In genomic region chr1:87224209-87224608, GRCh38 we compare ENCODE assay signal across 13 cellular contexts.
DNase-seq lines count a peak whose midpoint lies in the region; ATAC-seq, FAIRE-seq and TF ChIP-seq lines count a peak whose summit lies in the region.
"Had no signal": no experiment of that assay in that cellular context is flagged by ENCODE, and none has a peak within 500 bp of the region (broad histone marks: within the 10 kb centered on the region; RNA-seq: fewer than 3 reads in every experiment).

No MANE protein-coding gene starts in this region.

- FAIRE-seq in urothelium cell line (lab: Jason Lieb, UNC): peak; percentile 77

- H3K36me3 Mint-ChIP-seq in activated naive CD8-positive, alpha-beta T cell treated with anti-CD3 and anti-CD28 coated beads, Interleukin-2, amount 50 U/mL, for 24 hours (ENCODE audit: low read depth): no peaks in the 10 kb centered on the region
- H3K36me3 Mint-ChIP-seq in activated naive CD8-positive, alpha-beta T cell treated with anti-CD3 and anti-CD28 coated beads for 36 hours: no peaks in the 10 kb centered on the region
- H3K36me3 Mint-ChIP-seq: memory B cell had no signal

- H3K27me3 Mint-ChIP-seq in activated naive CD8-positive, alpha-beta T cell treated with anti-CD3 and anti-CD28 coated beads, Interleukin-2, amount 50 U/mL, for 24 hours: no peaks in the 10 kb centered on the region
- peaks cover 4% of the 10 kb centered on the region for H3K27me3 Mint-ChIP-seq in activated naive CD8-positive, alpha-beta T cell treated with anti-CD3 and anti-CD28 coated beads for 36 hours
- H3K27me3 Mint-ChIP-seq: CD4-positive, alpha-beta T cell; memory B cell had no signal

- DNase-seq in activated naive CD8-positive, alpha-beta T cell treated with anti-CD3 and anti-CD28 coated beads, Interleukin-2, amount 50 U/mL, for 24 hours: no peak
- DNase-seq in activated naive CD8-positive, alpha-beta T cell treated with anti-CD3 and anti-CD28 coated beads for 36 hours: no peak
- peak; percentile 74 for DNase-seq in RWPE1 (ENCODE audit: low spot score)
- peak; percentile 89 for DNase-seq in fibroblast of villous mesenchyme (ENCODE audit: low read depth)
- peak; percentile 48 for DNase-seq in urothelium cell line (ENCODE audit: low spot score)
- no peak for DNase-seq in cardiac septum (ENCODE audit: low spot score)
- DNase-seq: CD4-positive, alpha-beta T cell; effector memory CD4-positive, alpha-beta T cell; NCI-H1417; transverse colon had no signal

- ATAC-seq in activated naive CD8-positive, alpha-beta T cell treated with anti-CD3 and anti-CD28 coated beads, Interleukin-2, amount 50 U/mL, for 24 hours: peak; percentile 78
- no peak for ATAC-seq in GM18868 (IDR thresholded peaks at IDR 0.05; ENCODE audit: unreplicated experiment)
- ATAC-seq in GM19455 (IDR thresholded peaks at IDR 0.05; ENCODE audit: unreplicated experiment): no peak

- peaks cover 10% of the 10 kb centered on the region for H3K9me3 Mint-ChIP-seq in activated naive CD8-positive, alpha-beta T cell treated with anti-CD3 and anti-CD28 coated beads, Interleukin-2, amount 50 U/mL, for 24 hours
- H3K9me3 Mint-ChIP-seq in activated naive CD8-positive, alpha-beta T cell treated with anti-CD3 and anti-CD28 coated beads for 36 hours: peaks cover 2% of the 10 kb centered on the region
- H3K9me3 Mint-ChIP-seq: CD4-positive, alpha-beta T cell; memory B cell had no signal

- no peak overlapping the region for H3K27ac Mint-ChIP-seq in activated naive CD8-positive, alpha-beta T cell treated with anti-CD3 and anti-CD28 coated beads, Interleukin-2, amount 50 U/mL, for 24 hours
- H3K27ac Mint-ChIP-seq in activated naive CD8-positive, alpha-beta T cell treated with anti-CD3 and anti-CD28 coated beads for 36 hours: no peak overlapping the region
- H3K27ac Mint-ChIP-seq: CD4-positive, alpha-beta T cell; memory B cell had no signal

- no peak overlapping the region for H3K4me3 Mint-ChIP-seq in activated naive CD8-positive, alpha-beta T cell treated with anti-CD3 and anti-CD28 coated beads, Interleukin-2, amount 50 U/mL, for 24 hours
- H3K4me3 Mint-ChIP-seq in activated naive CD8-positive, alpha-beta T cell treated with anti-CD3 and anti-CD28 coated beads for 36 hours: no peak overlapping the region
- H3K4me3 Mint-ChIP-seq: CD4-positive, alpha-beta T cell; memory B cell had no signal

- TF ChIP-seq CTCF in RWPE1 (conservative IDR thresholded peaks at IDR 0.05; ENCODE audit: low read depth): no peak
- TF ChIP-seq CTCF in fibroblast of villous mesenchyme (IDR thresholded peaks at IDR 0.05; ENCODE audit: insufficient read depth, low read depth, low read length): no peak

- CTCF ChIA-PET in RWPE1 (lab: Yijun Ruan, JAX): no interaction called here

- intact Hi-C loops in cardiac septum (cut with DNase I): loop anchor here (2.0 kb wide), 1 partner anchor 69 kb away; no protein-coding TSS in a partner anchor

- H3K4me1 Mint-ChIP-seq in activated naive CD8-positive, alpha-beta T cell treated with anti-CD3 and anti-CD28 coated beads, Interleukin-2, amount 50 U/mL, for 24 hours: no peaks in the 10 kb centered on the region
- no peaks in the 10 kb centered on the region for H3K4me1 Mint-ChIP-seq in activated naive CD8-positive, alpha-beta T cell treated with anti-CD3 and anti-CD28 coated beads for 36 hours

- POLR2A ChIA-PET in RWPE1 (lab: Yijun Ruan, JAX; ENCODE audit: low non-redundant PET): no interaction called here

- no peak overlapping the region for H3K4me3 ChIP-seq in fibroblast of villous mesenchyme (ENCODE audit: low read depth, low read length)
- H3K4me3 ChIP-seq: transverse colon had no signal

- no peak overlapping the region for H3K27ac ChIP-seq in RWPE1
- H3K27ac ChIP-seq: transverse colon had no signal

Comparison
In these comparisons a context has a peak if more than half of its experiments do, and no peak if none do; other contexts are left out.
1. DNase-seq: peak in RWPE1 (single experiment), fibroblast of villous mesenchyme (single experiment) and urothelium cell line (single experiment); none in activated naive CD8-positive, alpha-beta T cell treated with anti-CD3 and anti-CD28 coated beads, Interleukin-2, amount 50 U/mL, for 24 hours (single experiment), activated naive CD8-positive, alpha-beta T cell treated with anti-CD3 and anti-CD28 coated beads for 36 hours (single experiment) and cardiac septum (single experiment).